In the genomic region with DNA sequence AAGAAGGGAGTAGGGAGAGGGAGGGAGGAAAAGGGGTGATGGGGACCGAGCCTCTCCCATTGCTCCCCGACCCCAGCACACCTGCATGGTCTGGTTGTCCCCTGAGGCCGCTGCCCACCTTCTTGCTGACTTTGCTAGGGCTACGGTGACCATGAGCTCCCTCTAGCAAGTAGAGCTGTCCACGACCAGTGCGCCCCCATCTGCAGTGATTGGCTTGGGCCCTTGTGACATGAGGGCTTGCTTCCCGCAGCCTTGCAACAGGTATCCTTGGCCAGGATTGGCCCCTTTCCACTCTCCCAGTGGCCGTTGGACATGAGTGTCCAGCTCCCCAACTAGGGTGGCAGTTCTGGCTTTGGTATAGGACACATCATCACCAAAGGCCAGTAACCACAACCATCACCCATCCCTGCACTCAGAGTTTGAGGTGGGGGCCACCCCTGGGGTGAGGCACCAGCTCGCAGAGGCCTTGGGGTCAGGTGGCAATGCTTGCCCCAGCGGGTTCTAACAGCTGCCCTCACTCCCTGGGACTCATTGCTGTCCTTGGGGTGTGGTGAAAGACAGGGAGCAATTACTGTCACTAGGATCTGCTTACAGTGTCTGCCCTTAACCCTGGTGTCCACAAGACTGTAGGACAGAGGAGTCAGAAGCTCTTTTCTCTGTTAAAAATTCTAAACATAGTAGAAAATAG, we compare ENCODE assay signal across 1 cellular context.
TF ChIP-seq lines count a peak whose summit lies in the region.

No MANE protein-coding gene starts in this region.

TF ChIP-seq in WTC11, 78 proteins besides CTCF, POLR2A, EP300 and RAD21:
- no peak for TF ChIP-seq FOXP1 (CRISPR knock-in tag; IDR thresholded peaks at IDR 0.05; ENCODE audit: borderline replicate concordance)
- TF ChIP-seq, protein P1, sequence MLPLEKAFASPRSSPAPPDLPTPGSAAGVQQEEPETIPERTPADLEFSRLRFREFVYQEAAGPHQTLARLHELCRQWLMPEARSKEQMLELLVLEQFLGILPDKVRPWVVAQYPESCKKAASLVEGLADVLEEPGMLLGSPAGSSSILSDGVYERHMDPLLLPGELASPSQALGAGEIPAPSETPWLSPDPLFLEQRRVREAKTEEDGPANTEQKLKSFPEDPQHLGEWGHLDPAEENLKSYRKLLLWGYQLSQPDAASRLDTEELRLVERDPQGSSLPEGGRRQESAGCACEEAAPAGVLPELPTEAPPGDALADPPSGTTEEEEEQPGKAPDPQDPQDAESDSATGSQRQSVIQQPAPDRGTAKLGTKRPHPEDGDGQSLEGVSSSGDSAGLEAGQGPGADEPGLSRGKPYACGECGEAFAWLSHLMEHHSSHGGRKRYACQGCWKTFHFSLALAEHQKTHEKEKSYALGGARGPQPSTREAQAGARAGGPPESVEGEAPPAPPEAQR (CRISPR knock-in tag; IDR thresholded peaks at IDR 0.05) = no peak
- TF ChIP-seq ZNF263 (CRISPR knock-in tag; IDR thresholded peaks at IDR 0.05; ENCODE audit: low read depth) = no peak
- TF ChIP-seq ZNF425 (CRISPR knock-in tag; conservative IDR thresholded peaks at IDR 0.05) = no peak
- TF ChIP-seq, protein P2, sequence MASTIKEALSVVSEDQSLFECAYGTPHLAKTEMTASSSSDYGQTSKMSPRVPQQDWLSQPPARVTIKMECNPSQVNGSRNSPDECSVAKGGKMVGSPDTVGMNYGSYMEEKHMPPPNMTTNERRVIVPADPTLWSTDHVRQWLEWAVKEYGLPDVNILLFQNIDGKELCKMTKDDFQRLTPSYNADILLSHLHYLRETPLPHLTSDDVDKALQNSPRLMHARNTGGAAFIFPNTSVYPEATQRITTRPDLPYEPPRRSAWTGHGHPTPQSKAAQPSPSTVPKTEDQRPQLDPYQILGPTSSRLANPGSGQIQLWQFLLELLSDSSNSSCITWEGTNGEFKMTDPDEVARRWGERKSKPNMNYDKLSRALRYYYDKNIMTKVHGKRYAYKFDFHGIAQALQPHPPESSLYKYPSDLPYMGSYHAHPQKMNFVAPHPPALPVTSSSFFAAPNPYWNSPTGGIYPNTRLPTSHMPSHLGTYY (CRISPR knock-in tag; IDR thresholded peaks at IDR 0.05) = no peak
